Comparison of ENCODE assay signal across 16 cellular contexts in genomic region chr5:174737335-174737734, GRCh38. TPM values are rescaled to one million over a fixed set of nuclear protein-coding genes. Genes with fewer than 3 reads are reported as not detected.
"Had no signal": no experiment of that assay in that cellular context is flagged by ENCODE, and none has a peak within 500 bp of the region (broad histone marks: within the 10 kb centered on the region; RNA-seq: fewer than 3 reads in every experiment).

No MANE protein-coding gene starts in this region.

- H3K4me1 ChIP-seq: breast epithelium had no signal

- H3K4me3 Mint-ChIP-seq: activated naive CD4-positive, alpha-beta T cell treated with anti-CD3 and anti-CD28 coated beads, Interleukin-2, amount 50 U/mL, for 24 hours; immature natural killer cell; neural crest cell; stimulated activated naive CD8-positive, alpha-beta T cell treated with anti-CD3 and anti-CD28 coated beads, Interleukin-15, Interleukin-2, amounts not matched to agents 100 ng/mL and 50 ng/mL, for 24 hours; T-helper 2 cell treated with Interferon-gamma antibody and Interleukin-4, amounts not matched to agents 5 μg/mL and 100 μg/mL, for 36 hours had no signal

- H3K4me3 ChIP-seq: breast epithelium, ovary, testis, vagina had no signal

- H3K36me3 Mint-ChIP-seq: activated naive CD4-positive, alpha-beta T cell treated with anti-CD3 and anti-CD28 coated beads, Interleukin-2, amount 50 U/mL, for 24 hours had no signal

- H3K4me1 Mint-ChIP-seq: activated naive CD4-positive, alpha-beta T cell treated with anti-CD3 and anti-CD28 coated beads, Interleukin-2, amount 50 U/mL, for 24 hours; immature natural killer cell had no signal

- H3K9me3 Mint-ChIP-seq: activated naive CD4-positive, alpha-beta T cell treated with anti-CD3 and anti-CD28 coated beads, Interleukin-2, amount 50 U/mL, for 24 hours; neural crest cell; stimulated activated naive CD8-positive, alpha-beta T cell treated with anti-CD3 and anti-CD28 coated beads, Interleukin-15, Interleukin-2, amounts not matched to agents 100 ng/mL and 50 ng/mL, for 24 hours had no signal

- H3K27ac ChIP-seq: breast epithelium, ovary, testis, vagina had no signal

- DNase-seq: activated CD4-positive, alpha-beta T cell treated with anti-CD3 and anti-CD28 coated beads, Interleukin-2, amount 50 U/mL, for 4 hours; activated CD4-positive, CD25-positive, alpha-beta regulatory T cell treated with anti-CD3 and anti-CD28 coated beads, Interleukin-2, amount 50 U/mL, for 72 hours; activated T-cell treated with anti-CD3 and anti-CD28 coated beads, Interleukin-2, amount 50 U/mL, for 1 hour; foreskin fibroblast; immature natural killer cell; ovary; stimulated activated CD4-positive, alpha-beta T cell treated with anti-CD3 and anti-CD28 coated beads, Interleukin-15, amount 100 ng/mL, for 24 hours; stimulated activated CD4-positive, alpha-beta T cell treated with anti-CD3 and anti-CD28 coated beads, Interleukin-4, amount 100 ng/mL, for 24 hours; testis had no signal

- ATAC-seq: left lobe of liver had no signal

- H3K27ac Mint-ChIP-seq: activated naive CD4-positive, alpha-beta T cell treated with anti-CD3 and anti-CD28 coated beads, Interleukin-2, amount 50 U/mL, for 24 hours; immature natural killer cell; stimulated activated naive CD8-positive, alpha-beta T cell treated with anti-CD3 and anti-CD28 coated beads, Interleukin-15, Interleukin-2, amounts not matched to agents 100 ng/mL and 50 ng/mL, for 24 hours; T-helper 2 cell treated with Interferon-gamma antibody and Interleukin-4, amounts not matched to agents 5 μg/mL and 100 μg/mL, for 36 hours had no signal

- H3K27me3 ChIP-seq: ovary, testis had no signal

- H3K36me3 ChIP-seq: breast epithelium, ovary, vagina had no signal

- H3K9me3 ChIP-seq: breast epithelium, ovary, testis, vagina had no signal

RNA-seq across cellular contexts. Expression of gene MSX2, which starts 13.0 kb away (rescaled TPM):
- total RNA-seq: left lobe of liver had no signal
- polyA plus RNA-seq: immature natural killer cell had no signal
